27 cellular contexts compared by ENCODE assay signal in the genomic region with DNA sequence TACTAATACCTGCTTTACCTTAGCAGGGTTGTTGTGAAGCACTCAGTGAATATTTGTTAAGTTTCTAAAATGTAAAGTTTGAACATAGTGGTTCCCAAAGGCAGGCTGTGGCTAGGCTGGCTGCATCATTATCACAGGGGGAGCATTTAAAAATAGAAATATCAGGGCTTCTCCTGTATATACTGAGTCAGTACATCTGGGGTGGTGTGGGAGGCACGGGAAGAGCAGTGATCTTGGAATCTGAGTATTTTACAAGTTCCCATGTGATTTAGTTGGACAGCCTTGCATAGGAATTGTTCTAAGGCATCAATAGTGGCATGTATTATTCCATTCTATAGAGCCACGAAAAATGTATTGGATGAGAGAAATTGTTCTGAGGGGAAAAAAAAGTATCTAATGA. TPM values are rescaled to one million over a fixed set of nuclear protein-coding genes. Genes with fewer than 3 reads are reported as not detected.
"Had no signal": no experiment of that assay in that cellular context is flagged by ENCODE, and none has a peak within 500 bp of the region (broad histone marks: within the 10 kb centered on the region; RNA-seq: fewer than 3 reads in every experiment).

No MANE protein-coding gene starts in this region.

- H3K4me1 ChIP-seq: colonic mucosa, foreskin keratinocyte, left lung, lower lobe of right lung had no signal

- H3K27ac Mint-ChIP-seq: dendritic cell treated with granulocyte-macrophage colony-stimulating factor and Interleukin-4, amounts not matched to agents 40 ng/mL and 50 ng/mL, for 4 days; effector memory CD8-positive, alpha-beta T cell; endodermal cell; mesothelial cell of epicardium had no signal

- H3K27me3 ChIP-seq: colonic mucosa, esophagus muscularis mucosa, foreskin keratinocyte, gastroesophageal sphincter, heart right ventricle, left lung had no signal

- H3K9me3 ChIP-seq: colonic mucosa, esophagus muscularis mucosa, gastroesophageal sphincter, heart right ventricle, left lung, lower lobe of right lung had no signal

- ATAC-seq: effector memory CD8-positive, alpha-beta T cell; foreskin keratinocyte; gastroesophageal sphincter; heart right ventricle; left cardiac atrium; left lung; left ventricle myocardium superior; lower lobe of right lung; naive thymus-derived CD4-positive, alpha-beta T cell had no signal

- H3K9me3 Mint-ChIP-seq: dendritic cell treated with granulocyte-macrophage colony-stimulating factor and Interleukin-4, amounts not matched to agents 40 ng/mL and 50 ng/mL, for 4 days; effector memory CD8-positive, alpha-beta T cell; endodermal cell; mesothelial cell of epicardium; naive thymus-derived CD4-positive, alpha-beta T cell had no signal

- H3K4me1 Mint-ChIP-seq: mesothelial cell of epicardium had no signal

- H3K4me3 ChIP-seq: colonic mucosa, esophagus muscularis mucosa, gastroesophageal sphincter, heart right ventricle, left lung, lower lobe of right lung had no signal

- H3K27ac ChIP-seq: colonic mucosa, esophagus muscularis mucosa, foreskin keratinocyte, gastroesophageal sphincter, heart right ventricle, left lung, lower lobe of right lung had no signal

- H3K4me3 Mint-ChIP-seq: dendritic cell treated with granulocyte-macrophage colony-stimulating factor and Interleukin-4, amounts not matched to agents 40 ng/mL and 50 ng/mL, for 4 days; effector memory CD8-positive, alpha-beta T cell; endodermal cell; mesothelial cell of epicardium; naive thymus-derived CD4-positive, alpha-beta T cell had no signal

- H3K27me3 Mint-ChIP-seq: dendritic cell treated with granulocyte-macrophage colony-stimulating factor and Interleukin-4, amounts not matched to agents 40 ng/mL and 50 ng/mL, for 4 days; effector memory CD8-positive, alpha-beta T cell; naive thymus-derived CD4-positive, alpha-beta T cell had no signal

- DNase-seq: colonic mucosa; cortex of kidney; effector CD8-positive, alpha-beta T cell; effector memory CD8-positive, alpha-beta T cell; endodermal cell; foreskin keratinocyte; heart right ventricle; hippocampal formation; left cardiac atrium; left lung; left ventricle myocardium superior; lower lobe of right lung; mesenchymal stem cell; naive thymus-derived CD4-positive, alpha-beta T cell had no signal

RNA-seq across cellular contexts. Expression of gene SPATS1, which starts 53.1 kb away (rescaled TPM):
- total RNA-seq: colonic mucosa; dermis microvascular lymphatic vessel endothelial cell; endodermal cell; endothelial cell of umbilical vein; epithelial cell of proximal tubule; esophagus muscularis mucosa; fibroblast of villous mesenchyme; foreskin keratinocyte; gastroesophageal sphincter; heart right ventricle; kidney epithelial cell; left cardiac atrium; left ventricle myocardium superior; lung microvascular endothelial cell; mesenteric fat pad; mesothelial cell of epicardium; mononuclear cell; mucosa of gallbladder; naive thymus-derived CD4-positive, alpha-beta T cell had no signal
